In genomic region chr20:60627751-60628565, GRCh38 we compare ENCODE assay signal across 28 cellular contexts.
DNase-seq lines count a peak whose midpoint lies in the region; TF ChIP-seq lines count a peak whose summit lies in the region.
"Had no signal": no experiment of that assay in that cellular context is flagged by ENCODE, and none has a peak within 500 bp of the region (broad histone marks: within the 10 kb centered on the region; RNA-seq: fewer than 3 reads in every experiment).

No MANE protein-coding gene starts in this region.

- H3K79me1 ChIP-seq in neuronal stem cell (ENCODE audit: low read depth, low read length): no peaks in the 10 kb centered on the region

- TF ChIP-seq POLR2A in esophagus muscularis mucosa (IDR thresholded peaks at IDR 0.05; ENCODE audit: low read depth): no peak
- no peak for TF ChIP-seq POLR2A in sigmoid colon (IDR thresholded peaks at IDR 0.05)

- no peak overlapping the region for H2BK15ac ChIP-seq in neuronal stem cell (ENCODE audit: low read length)

- H3K18ac ChIP-seq in neuronal stem cell (ENCODE audit: low read length): peak overlapping the region; percentile 16

- no peak overlapping the region for H4K8ac ChIP-seq in neuronal stem cell (ENCODE audit: low read depth, low read length)

- H3K4ac ChIP-seq in neuronal stem cell (ENCODE audit: low read length): no peak overlapping the region

- H2BK5ac ChIP-seq in neuronal stem cell (ENCODE audit: low read length): no peak overlapping the region

- no peak overlapping the region for H3K4me3 ChIP-seq in Jurkat, Clone E6-1 (ENCODE audit: low read length)
- H3K4me3 ChIP-seq in esophagus muscularis mucosa (no peak overlapping the region), neuronal stem cell (ENCODE audit: low read length in 2 of 2) (no peak overlapping the region), foreskin fibroblast (ENCODE audit: low read depth in 1 of 2, low read length in 2 of 2) (no peak overlapping the region), sigmoid colon (no peak overlapping the region)
- H3K4me3 ChIP-seq: ascending aorta, cardiac muscle cell, colonic mucosa, esophagus squamous epithelium, hepatocyte, left ventricle myocardium inferior, transverse colon had no signal

- H3K9ac ChIP-seq in neuronal stem cell (ENCODE audit: low read depth, low read length, poor library complexity): no peak overlapping the region
- H3K9ac ChIP-seq: SK-N-SH had no signal

- no peaks in the 10 kb centered on the region for H3K27me3 ChIP-seq in esophagus muscularis mucosa
- no peaks in the 10 kb centered on the region for H3K27me3 ChIP-seq in neuronal stem cell (ENCODE audit: control insufficient read depth in 3 of 3, insufficient read depth in 3 of 3, low read depth in 1 of 3, low read length in 3 of 3)
- H3K27me3 ChIP-seq in sigmoid colon: no peaks in the 10 kb centered on the region
- H3K27me3 ChIP-seq: ascending aorta, cardiac muscle cell, colonic mucosa, esophagus squamous epithelium, hepatocyte, transverse colon had no signal

- no peak overlapping the region for H3K14ac ChIP-seq in neuronal stem cell (ENCODE audit: low read length)

- DNase-seq in ELF-1 (ENCODE audit: low read depth, low spot score) (peak; percentile 13), esophagus muscularis mucosa (ENCODE audit: extremely low spot score) (peak; percentile 84), neuronal stem cell (ENCODE audit: low spot score) (no peak), foreskin fibroblast (no peak), NCI-H1694 treated with DMSO at 0.1 percent for 48 hours (lab: John Stamatoyannopoulos, UW) (no peak), sigmoid colon (no peak), NOMO-1 (lab: John Stamatoyannopoulos, UW; ENCODE audit: unreplicated experiment in 2 of 2) (no peak)
- DNase-seq in Jurkat, Clone E6-1 (ENCODE audit: low read depth, low spot score): peak; percentile 59
- DNase-seq: activated CD8-positive, alpha-beta memory T cell treated with anti-CD3 and anti-CD28 coated beads for 24 hours; activated effector memory CD4-positive, alpha-beta T cell treated with anti-CD3 and anti-CD28 coated beads, Interleukin-2, amount 50 U/mL, for 16 hours; activated naive CD8-positive, alpha-beta T cell treated with anti-CD3 and anti-CD28 coated beads, Interleukin-2, amount 10 ng/mL, durations not matched to agents 7 days and 5 days; colonic mucosa; DMS79; esophagus squamous epithelium; left ventricle myocardium inferior; midbrain; naive thymus-derived CD8-positive, alpha-beta T cell; NCI-H2029 treated with DMSO at 0.1 percent for 48 hours; NCI-H2227 treated with DMSO at 0.1 percent for 48 hours; NCI-H526 treated with DMSO at 0.1 percent for 48 hours; SK-N-SH; stimulated activated CD4-positive, alpha-beta T cell treated with anti-CD3 and anti-CD28 coated beads, Interleukin-2, amount 100 ng/mL, for 24 hours; T-helper 17 cell; transverse colon had no signal

- no peaks in the 10 kb centered on the region for H3K4me1 ChIP-seq in esophagus muscularis mucosa
- H3K4me1 ChIP-seq in neuronal stem cell (ENCODE audit: control insufficient read depth in 2 of 2, insufficient read depth in 1 of 2, low read depth in 1 of 2, low read length in 2 of 2): peaks cover 0 to 22% of the 10 kb centered on the region in 2 donors
- H3K4me1 ChIP-seq in sigmoid colon: no peaks in the 10 kb centered on the region
- H3K4me1 ChIP-seq: ascending aorta, colonic mucosa, esophagus squamous epithelium, left ventricle myocardium inferior, transverse colon had no signal

- no peak overlapping the region for H2AFZ ChIP-seq in neuronal stem cell (ENCODE audit: low read length)
- H2AFZ ChIP-seq: hepatocyte had no signal

- H3K9me3 ChIP-seq in esophagus muscularis mucosa (no peaks in the 10 kb centered on the region), neuronal stem cell (replicated peaks in 1 of 2; ENCODE audit: control insufficient read depth in 2 of 2, insufficient read depth in 1 of 2, low read depth in 1 of 2, low read length in 2 of 2) (no peaks in the 10 kb centered on the region), sigmoid colon (no peaks in the 10 kb centered on the region)
- H3K9me3 ChIP-seq: ascending aorta, colonic mucosa, esophagus squamous epithelium, left ventricle myocardium inferior, SK-N-SH, transverse colon had no signal

- H3K36me3 ChIP-seq in esophagus muscularis mucosa: no peaks in the 10 kb centered on the region
- H3K36me3 ChIP-seq in neuronal stem cell (replicated peaks in 1 of 2; ENCODE audit: control insufficient read depth in 2 of 2, insufficient read depth in 2 of 2, low read length in 2 of 2): no peaks in the 10 kb centered on the region
- no peaks in the 10 kb centered on the region for H3K36me3 ChIP-seq in sigmoid colon
- H3K36me3 ChIP-seq: ascending aorta, cardiac muscle cell, colonic mucosa, esophagus squamous epithelium, left ventricle myocardium inferior, transverse colon had no signal

- intact Hi-C loops in esophagus muscularis mucosa (cut with DNase I) (no loop called here), sigmoid colon (cut with DNase I) (no loop called here)

- TF ChIP-seq CTCF in esophagus muscularis mucosa (IDR thresholded peaks at IDR 0.05) (no peak), foreskin fibroblast (IDR thresholded peaks at IDR 0.05; ENCODE audit: low read depth, low read length) (no peak), sigmoid colon (IDR thresholded peaks at IDR 0.05) (no peak)

- no peak overlapping the region for H3K4me2 ChIP-seq in neuronal stem cell (ENCODE audit: insufficient read depth, low read length, poor library complexity, severe bottlenecking)
- H3K4me2 ChIP-seq: hepatocyte, SK-N-SH had no signal

- no peak overlapping the region for H2BK120ac ChIP-seq in neuronal stem cell (ENCODE audit: low read depth, low read length)

- TF ChIP-seq EP300 in esophagus muscularis mucosa (IDR thresholded peaks at IDR 0.05) (no peak), sigmoid colon (IDR thresholded peaks at IDR 0.05) (no peak)

- H2BK12ac ChIP-seq in neuronal stem cell (ENCODE audit: low read length): no peak overlapping the region

- H3K27ac ChIP-seq in esophagus muscularis mucosa (replicated peaks in 1 of 4) (no peak overlapping the region), neuronal stem cell (replicated peaks; ENCODE audit: low read length) (no peak overlapping the region), sigmoid colon (no peak overlapping the region)
- H3K27ac ChIP-seq: ascending aorta, cardiac muscle cell, colonic mucosa, esophagus squamous epithelium, hepatocyte, left ventricle myocardium inferior, RWPE1, transverse colon had no signal

- H2AK5ac ChIP-seq in neuronal stem cell (ENCODE audit: low read depth, low read length): no peak overlapping the region

- 90% methylated on average over 3 of the region's 3 CpGs for WGBS in esophagus muscularis mucosa
- no CpG with 5 or more reads among the region's 3 CpGs for WGBS in neuronal stem cell (ENCODE audit: extremely low coverage in 2 of 2, insufficient read length in 2 of 2, insufficient replicate concordance in 1 of 2), 2 donors
- WGBS in sigmoid colon, 2 donors: 74 to 86% methylated on average over 3 of the region's 3 CpGs

- H4K91ac ChIP-seq in neuronal stem cell (ENCODE audit: low read depth, low read length, poor library complexity): no peak overlapping the region

- H3K23ac ChIP-seq in neuronal stem cell (ENCODE audit: low read depth, low read length, poor library complexity): no peak overlapping the region

Comparison
In these comparisons a context has a peak if more than half of its experiments do, and no peak if none do; other contexts are left out.
1. DNase-seq: peak in ELF-1 (single experiment), Jurkat, Clone E6-1 (single experiment) and esophagus muscularis mucosa (single experiment); none in neuronal stem cell (single experiment), foreskin fibroblast (0 of 2), NCI-H1694 treated with DMSO at 0.1 percent for 48 hours (single experiment), sigmoid colon (single experiment) and NOMO-1 (0 of 2).